Comparison of ENCODE assay signal across 1 cellular context in the genomic region with DNA sequence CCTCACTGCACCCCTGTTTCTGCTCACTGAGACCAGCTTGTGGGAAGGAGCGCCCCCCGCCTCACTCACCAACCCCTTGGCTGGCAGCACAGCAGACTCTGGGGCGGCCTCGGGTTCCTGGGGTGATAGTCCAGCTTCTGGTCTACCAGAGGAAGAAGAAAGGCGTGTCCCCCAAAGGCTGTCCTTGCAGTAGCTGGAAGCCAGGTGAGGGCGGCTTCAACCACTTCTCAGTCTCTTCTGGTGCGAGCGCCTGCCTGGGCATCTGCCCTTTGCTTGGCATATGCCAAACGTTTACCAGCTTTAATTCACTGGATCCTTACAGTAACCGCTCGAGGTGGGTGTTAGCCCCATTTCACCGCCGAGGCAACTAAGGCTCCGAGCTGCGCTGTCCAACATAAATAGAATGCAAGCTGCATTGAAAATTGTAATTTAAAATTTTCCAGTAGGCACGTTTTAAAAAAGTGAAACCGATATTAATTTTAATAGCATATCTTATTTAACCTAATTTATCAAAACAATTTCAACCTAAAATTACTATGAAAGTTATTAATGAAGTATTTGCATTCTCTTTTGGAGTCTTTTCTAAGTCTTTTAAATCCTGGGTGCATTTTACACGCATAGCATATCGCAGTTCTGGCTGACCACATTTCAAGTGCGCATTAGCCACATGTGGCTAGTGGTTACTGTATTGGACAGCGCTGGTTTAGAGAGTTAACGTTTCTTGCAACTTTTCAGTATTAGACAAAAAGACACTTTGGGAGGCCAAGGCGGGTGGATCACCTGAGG.
A peak's percentile ranks its signal among the peaks of the same experiment; 100 is the strongest.
TF ChIP-seq lines count a peak whose summit lies in the region.

No MANE protein-coding gene starts in this region.

TF ChIP-seq in SK-N-SH, 30 proteins besides CTCF, POLR2A, EP300 and RAD21 (continued from another document):
- TF ChIP-seq, protein P1, sequence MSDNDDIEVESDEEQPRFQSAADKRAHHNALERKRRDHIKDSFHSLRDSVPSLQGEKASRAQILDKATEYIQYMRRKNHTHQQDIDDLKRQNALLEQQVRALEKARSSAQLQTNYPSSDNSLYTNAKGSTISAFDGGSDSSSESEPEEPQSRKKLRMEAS (IDR thresholded peaks at IDR 0.05; ENCODE audit: low read depth) = peak; percentile 20; the same call in 1 of the 2 replicates
